Comparison of ENCODE assay signal across 9 cellular contexts in genomic region chr9:134475051-134475790, GRCh38.
DNase-seq lines count a peak whose midpoint lies in the region; TF ChIP-seq lines count a peak whose summit lies in the region.
"Had no signal": no experiment of that assay in that cellular context is flagged by ENCODE, and none has a peak within 500 bp of the region (broad histone marks: within the 10 kb centered on the region; RNA-seq: fewer than 3 reads in every experiment).

No MANE protein-coding gene starts in this region.

- no peak overlapping the region for H3K4me2 ChIP-seq in neural progenitor cell

- DNase-seq in GM13976 (ENCODE audit: low spot score) (peak; percentile 65), left ventricle myocardium inferior (peak; percentile 85), NCI-H146 (lab: John Stamatoyannopoulos, UW) (no peak), glutamatergic neuron (no peak), neural progenitor cell (ENCODE audit: low spot score) (no peak), KG1 (lab: John Stamatoyannopoulos, UW) (no peak)
- peak; percentile 34 for DNase-seq in activated naive CD4-positive, alpha-beta T cell treated with anti-CD3 and anti-CD28 coated beads, Interleukin-2, amount 10 ng/mL, durations not matched to agents 7 days and 5 days
- DNase-seq in stimulated activated CD4-positive, alpha-beta T cell treated with anti-CD3 and anti-CD28 coated beads, Interleukin-1b, Interleukin-23, amount 100 ng/mL, for 48 hours: peak; percentile 26

- H3K27me3 ChIP-seq in left ventricle myocardium inferior (ENCODE audit: low read depth) (no peaks in the 10 kb centered on the region), neural progenitor cell (no peaks in the 10 kb centered on the region)

- CTCF ChIA-PET in activated naive CD4-positive, alpha-beta T cell treated with anti-CD3 and anti-CD28 coated beads, Interleukin-2, amount 10 ng/mL, durations not matched to agents 7 days and 5 days (lab: Charles Lee): no interaction called here

- no peaks in the 10 kb centered on the region for H3K36me3 Mint-ChIP-seq in activated naive CD4-positive, alpha-beta T cell treated with anti-CD3 and anti-CD28 coated beads, Interleukin-2, amount 10 ng/mL, durations not matched to agents 7 days and 5 days
- no peaks in the 10 kb centered on the region for H3K36me3 Mint-ChIP-seq in glutamatergic neuron (ENCODE audit: unreplicated experiment)
- H3K36me3 Mint-ChIP-seq in neural progenitor cell: no peaks in the 10 kb centered on the region

- no peak overlapping the region for H2AFZ ChIP-seq in neural progenitor cell (replicated peaks)

- no peaks in the 10 kb centered on the region for H3K79me2 ChIP-seq in neural progenitor cell (ENCODE audit: low read depth)

- H3K4me1 ChIP-seq in left ventricle myocardium inferior: peaks cover 41% of the 10 kb centered on the region
- no peaks in the 10 kb centered on the region for H3K4me1 ChIP-seq in neural progenitor cell

- TF ChIP-seq CTCF in GM13976 (IDR thresholded peaks at IDR 0.05; ENCODE audit: borderline replicate concordance, control extremely low read depth, extremely low read depth, insufficient read depth, missing control alignments): no peak
- peak; percentile 8 for TF ChIP-seq CTCF in left ventricle myocardium inferior (IDR thresholded peaks at IDR 0.05; ENCODE audit: borderline replicate concordance)
- no peak for TF ChIP-seq CTCF in glutamatergic neuron (IDR thresholded peaks at IDR 0.05; ENCODE audit: partially characterized antibody, unreplicated experiment)
- TF ChIP-seq CTCF in neural progenitor cell (IDR thresholded peaks at IDR 0.05): no peak

- no peak overlapping the region for H3K9ac ChIP-seq in neural progenitor cell

- H3K4me3 Mint-ChIP-seq in activated naive CD4-positive, alpha-beta T cell treated with anti-CD3 and anti-CD28 coated beads, Interleukin-2, amount 10 ng/mL, durations not matched to agents 7 days and 5 days: no peak overlapping the region
- no peak overlapping the region for H3K4me3 Mint-ChIP-seq in glutamatergic neuron (ENCODE audit: unreplicated experiment)
- H3K4me3 Mint-ChIP-seq in neural progenitor cell: no peak overlapping the region
- H3K4me3 Mint-ChIP-seq: neural crest cell had no signal

- in situ Hi-C loops in GM13976 (cut with MboI; ENCODE audit: low sequenced_read_pairs, unreplicated experiment): no loop called here

- H3K4me1 Mint-ChIP-seq in activated naive CD4-positive, alpha-beta T cell treated with anti-CD3 and anti-CD28 coated beads, Interleukin-2, amount 10 ng/mL, durations not matched to agents 7 days and 5 days: peaks cover 4% of the 10 kb centered on the region
- H3K4me1 Mint-ChIP-seq in glutamatergic neuron (ENCODE audit: low read depth, unreplicated experiment) (peaks cover 2% of the 10 kb centered on the region), neural progenitor cell (no peaks in the 10 kb centered on the region)
- H3K4me1 Mint-ChIP-seq: neural crest cell had no signal

- H3K9me3 Mint-ChIP-seq in activated naive CD4-positive, alpha-beta T cell treated with anti-CD3 and anti-CD28 coated beads, Interleukin-2, amount 10 ng/mL, durations not matched to agents 7 days and 5 days: no peaks in the 10 kb centered on the region
- H3K9me3 Mint-ChIP-seq in glutamatergic neuron (ENCODE audit: unreplicated experiment): peaks cover 2% of the 10 kb centered on the region
- no peaks in the 10 kb centered on the region for H3K9me3 Mint-ChIP-seq in neural progenitor cell
- H3K9me3 Mint-ChIP-seq: neural crest cell had no signal

- no peaks in the 10 kb centered on the region for H3K36me3 ChIP-seq in left ventricle myocardium inferior
- no peaks in the 10 kb centered on the region for H3K36me3 ChIP-seq in neural progenitor cell

- no peaks in the 10 kb centered on the region for H3K27me3 Mint-ChIP-seq in activated naive CD4-positive, alpha-beta T cell treated with anti-CD3 and anti-CD28 coated beads, Interleukin-2, amount 10 ng/mL, durations not matched to agents 7 days and 5 days
- H3K27me3 Mint-ChIP-seq in glutamatergic neuron (ENCODE audit: unreplicated experiment): peaks cover 6% of the 10 kb centered on the region
- peaks cover under 1% of the 10 kb centered on the region for H3K27me3 Mint-ChIP-seq in neural progenitor cell (ENCODE audit: insufficient read depth, low read depth)

- H3K4me3 ChIP-seq in left ventricle myocardium inferior: peak overlapping the region; percentile 19
- H3K4me3 ChIP-seq in neural progenitor cell: no peak overlapping the region

- H3K9me3 ChIP-seq in left ventricle myocardium inferior (replicated peaks) (no peaks in the 10 kb centered on the region), neural progenitor cell (ENCODE audit: low read depth) (no peaks in the 10 kb centered on the region)

- no peaks in the 10 kb centered on the region for H4K20me1 ChIP-seq in neural progenitor cell (ENCODE audit: low read depth)

- H3K27ac Mint-ChIP-seq in activated naive CD4-positive, alpha-beta T cell treated with anti-CD3 and anti-CD28 coated beads, Interleukin-2, amount 10 ng/mL, durations not matched to agents 7 days and 5 days: peak overlapping the region; percentile 86
- H3K27ac Mint-ChIP-seq in glutamatergic neuron (ENCODE audit: unreplicated experiment): no peak overlapping the region
- H3K27ac Mint-ChIP-seq in neural progenitor cell: no peak overlapping the region

- no peaks in the 10 kb centered on the region for H3F3A ChIP-seq in neural progenitor cell (ENCODE audit: low read depth)

- intact Hi-C loops in left ventricle myocardium inferior (cut with micrococcal nuclease): no loop called here

- H3K27ac ChIP-seq in left ventricle myocardium inferior (replicated peaks): peak overlapping the region; percentile 82
- no peak overlapping the region for H3K27ac ChIP-seq in neural progenitor cell

Comparison
In these comparisons a context has a peak if more than half of its experiments do, and no peak if none do; other contexts are left out.
1. DNase-seq: peak in GM13976 (single experiment), activated naive CD4-positive, alpha-beta T cell treated with anti-CD3 and anti-CD28 coated beads, Interleukin-2, amount 10 ng/mL, durations not matched to agents 7 days and 5 days (single experiment), left ventricle myocardium inferior (single experiment) and stimulated activated CD4-positive, alpha-beta T cell treated with anti-CD3 and anti-CD28 coated beads, Interleukin-1b, Interleukin-23, amount 100 ng/mL, for 48 hours (single experiment); none in NCI-H146 (single experiment), glutamatergic neuron (single experiment), neural progenitor cell (single experiment) and KG1 (single experiment).